In the genomic region with DNA sequence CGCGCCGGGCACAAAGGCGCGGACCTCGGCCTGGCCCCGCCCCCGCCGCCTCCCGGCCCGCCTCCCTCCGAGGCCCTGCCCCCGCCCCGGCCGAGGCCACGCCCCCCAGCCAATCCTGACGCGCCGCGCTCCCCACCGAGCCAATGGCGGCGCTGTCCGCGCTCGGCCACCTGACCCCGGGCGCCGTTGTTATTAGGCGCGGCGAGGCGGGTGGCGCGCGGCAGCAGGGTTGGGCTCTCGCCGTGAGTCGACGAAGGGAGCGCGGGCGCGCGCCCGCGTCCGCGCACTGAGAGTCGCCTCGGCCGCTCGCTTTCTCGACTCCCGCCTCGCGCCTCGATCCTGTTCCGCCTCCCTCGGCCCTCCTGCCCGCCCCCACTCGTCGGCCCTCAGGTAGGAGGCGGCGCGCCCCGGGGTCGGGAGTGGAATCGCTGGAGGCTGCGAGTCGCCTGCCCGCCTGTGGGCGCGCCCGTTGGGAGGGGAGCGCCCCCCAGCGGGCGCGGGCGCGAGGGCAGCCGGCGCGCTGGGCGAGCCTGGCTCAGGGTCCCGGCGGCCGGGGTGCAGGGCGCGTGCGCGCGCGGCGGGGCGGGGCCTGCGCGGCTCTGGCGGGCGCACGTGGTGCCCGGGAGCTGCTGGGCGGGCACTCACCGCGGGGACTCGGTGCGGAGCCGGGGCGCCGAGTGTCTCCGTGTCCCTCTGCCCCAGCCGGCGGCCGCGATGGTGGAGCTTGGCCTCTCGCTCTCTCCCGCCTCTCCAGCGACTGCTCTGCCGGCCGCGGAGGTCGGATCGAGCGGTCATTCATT, we compare ENCODE assay signal across 1 cellular context.
TF ChIP-seq lines count a peak whose summit lies in the region.

No MANE protein-coding gene starts in this region.

TF ChIP-seq in K562, 482 proteins besides CTCF, POLR2A, EP300 and RAD21 (continued from another document and continues in another):
- no peak for TF ChIP-seq CHD7 (IDR thresholded peaks at IDR 0.05; ENCODE audit: low read depth, low read length)
- no peak for TF ChIP-seq ZBED1 (IDR thresholded peaks at IDR 0.05)
- no peak for TF ChIP-seq ZC3H8 (IDR thresholded peaks at IDR 0.05)
- no peak for TF ChIP-seq ATF2 (CRISPR knock-in tag; IDR thresholded peaks at IDR 0.05)
- no peak for TF ChIP-seq FOXJ3 (CRISPR knock-in tag; IDR thresholded peaks at IDR 0.05)
- TF ChIP-seq ZNF511 (CRISPR knock-in tag; IDR thresholded peaks at IDR 0.05) = no peak
- no peak for TF ChIP-seq MEIS2 (IDR thresholded peaks at IDR 0.05; ENCODE audit: partially characterized antibody)
- no peak for TF ChIP-seq CLOCK (CRISPR knock-in tag; IDR thresholded peaks at IDR 0.05; ENCODE audit: borderline replicate concordance)
- TF ChIP-seq MTF1 (CRISPR knock-in tag; IDR thresholded peaks at IDR 0.05; ENCODE audit: borderline replicate concordance) = no peak
- TF ChIP-seq POU5F1 (IDR thresholded peaks at IDR 0.05; ENCODE audit: borderline replicate concordance, low read depth, low read length, partially characterized antibody) = no peak
- TF ChIP-seq, protein P1, sequence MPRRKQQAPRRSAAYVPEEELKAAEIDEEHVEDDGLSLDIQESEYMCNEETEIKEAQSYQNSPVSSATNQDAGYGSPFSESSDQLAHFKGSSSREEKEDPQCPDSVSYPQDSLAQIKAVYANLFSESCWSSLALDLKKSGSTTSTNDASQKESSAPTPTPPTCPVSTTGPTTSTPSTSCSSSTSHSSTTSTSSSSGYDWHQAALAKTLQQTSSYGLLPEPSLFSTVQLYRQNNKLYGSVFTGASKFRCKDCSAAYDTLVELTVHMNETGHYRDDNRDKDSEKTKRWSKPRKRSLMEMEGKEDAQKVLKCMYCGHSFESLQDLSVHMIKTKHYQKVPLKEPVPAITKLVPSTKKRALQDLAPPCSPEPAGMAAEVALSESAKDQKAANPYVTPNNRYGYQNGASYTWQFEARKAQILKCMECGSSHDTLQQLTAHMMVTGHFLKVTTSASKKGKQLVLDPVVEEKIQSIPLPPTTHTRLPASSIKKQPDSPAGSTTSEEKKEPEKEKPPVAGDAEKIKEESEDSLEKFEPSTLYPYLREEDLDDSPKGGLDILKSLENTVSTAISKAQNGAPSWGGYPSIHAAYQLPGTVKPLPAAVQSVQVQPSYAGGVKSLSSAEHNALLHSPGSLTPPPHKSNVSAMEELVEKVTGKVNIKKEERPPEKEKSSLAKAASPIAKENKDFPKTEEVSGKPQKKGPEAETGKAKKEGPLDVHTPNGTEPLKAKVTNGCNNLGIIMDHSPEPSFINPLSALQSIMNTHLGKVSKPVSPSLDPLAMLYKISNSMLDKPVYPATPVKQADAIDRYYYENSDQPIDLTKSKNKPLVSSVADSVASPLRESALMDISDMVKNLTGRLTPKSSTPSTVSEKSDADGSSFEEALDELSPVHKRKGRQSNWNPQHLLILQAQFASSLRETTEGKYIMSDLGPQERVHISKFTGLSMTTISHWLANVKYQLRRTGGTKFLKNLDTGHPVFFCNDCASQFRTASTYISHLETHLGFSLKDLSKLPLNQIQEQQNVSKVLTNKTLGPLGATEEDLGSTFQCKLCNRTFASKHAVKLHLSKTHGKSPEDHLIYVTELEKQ (CRISPR knock-in tag; IDR thresholded peaks at IDR 0.05) = no peak
- TF ChIP-seq BMI1 (IDR thresholded peaks at IDR 0.05; ENCODE audit: low read length) = no peak
- TF ChIP-seq DACH1 (IDR thresholded peaks at IDR 0.05; ENCODE audit: partially characterized antibody) = no peak
- no peak for TF ChIP-seq HDAC3 (IDR thresholded peaks at IDR 0.05; ENCODE audit: borderline replicate concordance, partially characterized antibody)
- TF ChIP-seq NR2F6 (CRISPR knock-in tag; IDR thresholded peaks at IDR 0.05) = no peak
- TF ChIP-seq ZNF395 (CRISPR knock-in tag; IDR thresholded peaks at IDR 0.05) = peak; percentile 80
